Comparison of ENCODE assay signal across 9 cellular contexts in genomic region chr10:79487296-79488194, GRCh38. TPM values are rescaled to one million over a fixed set of nuclear protein-coding genes. Genes with fewer than 3 reads are reported as not detected.
A peak's percentile ranks its signal among the peaks of the same experiment; 100 is the strongest.
DNase-seq lines count a peak whose midpoint lies in the region; ATAC-seq, FAIRE-seq and TF ChIP-seq lines count a peak whose summit lies in the region.
"Had no signal": no experiment of that assay in that cellular context is flagged by ENCODE, and none has a peak within 500 bp of the region (broad histone marks: within the 10 kb centered on the region; RNA-seq: fewer than 3 reads in every experiment).

No MANE protein-coding gene starts in this region.

- no peaks in the 10 kb centered on the region for H3K36me3 ChIP-seq in A673 (ENCODE audit: insufficient read depth, low read length, poor library complexity, severe bottlenecking)

- TF ChIP-seq POLR2A in H54 (IDR thresholded peaks at IDR 0.05; ENCODE audit: low read depth, low read length): no peak

- peak; percentile 62 for DNase-seq in A673 (ENCODE audit: low spot score)
- DNase-seq in GDM1 (lab: John Stamatoyannopoulos, UW): peak; percentile 17
- DNase-seq in H54 (ENCODE audit: insufficient read length, low spot score): peak; percentile 82
- peak; percentile 36 for DNase-seq in LNCaP clone FGC (ENCODE audit: low read depth)
- DNase-seq in fibroblast of gingiva (ENCODE audit: low read depth): peak; percentile 63
- DNase-seq in omental fat pad (ENCODE audit: low spot score): no peak

- H3K9me3 ChIP-seq in A673 (ENCODE audit: low read depth, low read length, poor library complexity, severe bottlenecking): no peaks in the 10 kb centered on the region

- peak; percentile 27 for FAIRE-seq in H54 (lab: Jason Lieb, UNC)
- FAIRE-seq: islet of Langerhans had no signal

- peaks cover 4% of the 10 kb centered on the region for H3K4me1 ChIP-seq in A673 (ENCODE audit: insufficient read depth, low read length, poor library complexity, severe bottlenecking)

- no peaks in the 10 kb centered on the region for H3K27me3 ChIP-seq in A673 (replicated peaks; ENCODE audit: insufficient read depth, low read depth, low read length, poor library complexity)

- peak; percentile 70 for TF ChIP-seq CTCF in A673 (conservative IDR thresholded peaks at IDR 0.05; ENCODE audit: low read depth, low read length)
- peak; percentile 85 for TF ChIP-seq CTCF in LNCaP clone FGC (IDR thresholded peaks at IDR 0.05; ENCODE audit: control insufficient read depth, extremely low read depth, insufficient read depth)
- peak; percentile 85 for TF ChIP-seq CTCF in VCaP (conservative IDR thresholded peaks at IDR 0.05)
- no peak for TF ChIP-seq CTCF in omental fat pad (IDR thresholded peaks at IDR 0.05)

- H3K27ac ChIP-seq in A673 (ENCODE audit: low read depth, low read length, poor library complexity, severe bottlenecking) (no peak overlapping the region), VCaP (no peak overlapping the region)

- intact Hi-C loops in A673 (cut with micrococcal nuclease; ENCODE audit: unreplicated experiment): loop anchor here (5.0 kb wide), 1 partner anchor 115 kb away; no protein-coding TSS in a partner anchor

- H3K4me3 ChIP-seq in A673 (ENCODE audit: low read depth, low read length, poor library complexity, severe bottlenecking) (no peak overlapping the region), LNCaP clone FGC (ENCODE audit: low read depth, low read length) (no peak overlapping the region)

- POLR2A ChIA-PET in A673 (lab: Charles Lee; ENCODE audit: low non-redundant PET): no interaction called here

- ATAC-seq in omental fat pad (ENCODE audit: low FRiP score) (peak; percentile 42), HG03045 (IDR thresholded peaks at IDR 0.05; ENCODE audit: unreplicated experiment) (no peak)

- BruUV-seq in A673 (replicated peaks; lab: Mats Ljungman, UMichigan): no TSS peak

- CTCF ChIA-PET in A673 (lab: Charles Lee): interaction anchor here (1.3 kb wide), 1 partner anchor 113 kb away, joined by 13 read pairs; no protein-coding TSS in a partner anchor

RNA-seq across cellular contexts. Expression of gene EIF5AL1, which starts 24.8 kb away (rescaled TPM):
- total RNA-seq in A673 (2021) (2.7 and 3.1 TPM in 2 replicates), omental fat pad (under 1 TPM in 3 of 4 donors, not detected in 1; 0.19 to 0.24 (median 0.19) TPM)

RNA-seq across cellular contexts. Expression of gene ZCCHC24, which starts 42.1 kb away (rescaled TPM):
- 9.8 and 17.9 TPM in 2 replicates for total RNA-seq in A673 (2021)
- total RNA-seq in omental fat pad: 10 to 100 TPM; 47.1 to 73.6 (median 55.5) TPM

Comparison
In these comparisons a context has a peak if more than half of its experiments do, and no peak if none do; other contexts are left out.
1. CTCF ChIP-seq: peak in A673 (single experiment), LNCaP clone FGC (single experiment) and VCaP (single experiment); none in omental fat pad (0 of 3).